8 cellular contexts compared by ENCODE assay signal in the genomic region with DNA sequence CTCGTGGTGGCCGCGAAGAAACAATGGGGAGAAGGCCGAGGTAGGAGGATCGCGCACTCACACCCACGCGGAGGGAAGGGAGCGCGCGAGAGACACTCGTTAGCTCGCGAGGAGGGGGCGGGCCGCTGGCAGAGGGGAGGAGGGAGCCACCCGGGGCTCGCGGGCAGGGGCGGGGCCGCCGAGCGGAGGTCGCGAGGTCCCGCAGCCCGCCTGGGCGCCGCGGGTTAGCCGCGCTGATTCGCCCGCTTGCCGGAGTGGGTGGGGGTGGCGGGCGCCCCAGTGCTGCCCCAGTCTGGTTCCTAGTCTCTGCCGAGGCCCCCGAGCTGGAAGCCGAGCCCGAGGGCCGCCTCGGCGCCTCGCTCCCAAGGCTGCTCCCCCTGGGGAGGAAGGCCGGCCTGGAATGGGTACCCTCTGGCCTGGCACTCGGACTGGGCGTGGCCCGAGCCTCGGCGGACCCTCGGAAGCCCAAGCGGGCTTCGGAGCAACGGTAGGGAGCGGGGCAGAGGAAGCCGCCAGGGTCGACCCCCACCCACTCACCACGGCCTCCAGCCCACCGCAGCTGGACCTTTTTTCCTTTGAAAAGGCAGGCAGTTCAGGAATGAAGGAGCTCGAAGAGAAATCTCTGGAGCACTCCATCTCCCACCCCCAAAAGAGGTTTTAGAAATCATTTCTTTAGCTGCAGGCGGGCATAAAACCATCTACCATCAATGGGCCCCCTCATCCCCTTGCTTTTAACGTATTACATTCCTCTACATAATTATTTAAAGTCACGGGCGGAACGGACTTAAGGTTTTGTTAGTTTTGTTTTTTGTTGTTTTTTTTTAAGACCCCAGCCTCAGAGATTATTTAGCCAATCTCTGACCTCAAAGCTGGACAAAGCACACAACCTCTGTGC. TPM values are rescaled to one million over a fixed set of nuclear protein-coding genes. Genes with fewer than 3 reads are reported as not detected.
A peak's percentile ranks its signal among the peaks of the same experiment; 100 is the strongest.
DNase-seq lines count a peak whose midpoint lies in the region; ATAC-seq and TF ChIP-seq lines count a peak whose summit lies in the region.

No MANE protein-coding gene starts in this region.

- peak overlapping the region; percentile 65 for H3K4me3 Mint-ChIP-seq in activated CD8-positive, alpha-beta T cell treated with anti-CD3 and anti-CD28 coated beads, Interleukin-2, amount 10 ng/mL, durations not matched to agents 7 days and 5 days

- peak; percentile 84 for DNase-seq in AG10803 (ENCODE audit: low read depth)
- DNase-seq in NCI-H748 (lab: John Stamatoyannopoulos, UW; ENCODE audit: unreplicated experiment), result peak; percentile 92
- peak; percentile 91 for DNase-seq in activated CD8-positive, alpha-beta T cell treated with anti-CD3 and anti-CD28 coated beads, Interleukin-2, amount 10 ng/mL, durations not matched to agents 7 days and 5 days
- peak; percentile 85 for DNase-seq in effector CD4-positive, alpha-beta T cell
- peak; percentile 81 for DNase-seq in medulla oblongata (ENCODE audit: extremely low spot score)
- peak; percentile 75 to 90 (median 77) for DNase-seq in stimulated activated CD4-positive, alpha-beta T cell treated with anti-CD3 and anti-CD28 coated beads, TNF-alpha, amount 100 ng/mL, for 24 hours (ENCODE audit: low read depth in 3 of 3)

- H3K27ac Mint-ChIP-seq in activated CD8-positive, alpha-beta T cell treated with anti-CD3 and anti-CD28 coated beads, Interleukin-2, amount 10 ng/mL, durations not matched to agents 7 days and 5 days, result peak overlapping the region; percentile 61

- H3K9me3 Mint-ChIP-seq in activated CD8-positive, alpha-beta T cell treated with anti-CD3 and anti-CD28 coated beads, Interleukin-2, amount 10 ng/mL, durations not matched to agents 7 days and 5 days (ENCODE audit: insufficient read depth), result no peaks in the 10 kb centered on the region

- H3K27me3 Mint-ChIP-seq in activated CD8-positive, alpha-beta T cell treated with anti-CD3 and anti-CD28 coated beads, Interleukin-2, amount 10 ng/mL, durations not matched to agents 7 days and 5 days (ENCODE audit: low read depth), result peaks cover 11% of the 10 kb centered on the region

- TF ChIP-seq CTCF in AG10803 (conservative IDR thresholded peaks at IDR 0.05; ENCODE audit: low read length), result no peak

- peaks cover 23% of the 10 kb centered on the region for H3K4me1 Mint-ChIP-seq in activated CD8-positive, alpha-beta T cell treated with anti-CD3 and anti-CD28 coated beads, Interleukin-2, amount 10 ng/mL, durations not matched to agents 7 days and 5 days (ENCODE audit: low read depth)

- peak; percentile 62 for ATAC-seq in GM19035 (IDR thresholded peaks at IDR 0.05; ENCODE audit: unreplicated experiment)
- ATAC-seq in HG03354 (IDR thresholded peaks at IDR 0.05; ENCODE audit: poor library complexity, severe bottlenecking, unreplicated experiment), result peak; percentile 66
- ATAC-seq in activated CD8-positive, alpha-beta T cell treated with anti-CD3 and anti-CD28 coated beads, Interleukin-2, amount 10 ng/mL, durations not matched to agents 7 days and 5 days, result peak; percentile 85

- POLR2A ChIA-PET in activated CD8-positive, alpha-beta T cell treated with anti-CD3 and anti-CD28 coated beads, Interleukin-2, amount 10 ng/mL, durations not matched to agents 7 days and 5 days (lab: Charles Lee), result interaction anchor here (0.6 to 2.5 kb wide), 21 partner anchors 8 to 516 kb away, joined by 3 to 23 read pairs (median 3); partner anchors contain the start of genes GPX7, ORC1, PRPF38A and SHISAL2A

- peak overlapping the region; percentile 81 for H3K4me3 ChIP-seq in AG10803 (ENCODE audit: low read length)

- CTCF ChIA-PET in activated CD8-positive, alpha-beta T cell treated with anti-CD3 and anti-CD28 coated beads, Interleukin-2, amount 10 ng/mL, durations not matched to agents 7 days and 5 days (lab: Charles Lee), result interaction anchor here (1.0 to 3.2 kb wide), 6 partner anchors 15 to 149 kb away, joined by 3 to 10 read pairs (median 6); partner anchors contain the start of genes ORC1 and PRPF38A

- H3K36me3 Mint-ChIP-seq in activated CD8-positive, alpha-beta T cell treated with anti-CD3 and anti-CD28 coated beads, Interleukin-2, amount 10 ng/mL, durations not matched to agents 7 days and 5 days (ENCODE audit: low read depth), result peaks cover 8% of the 10 kb centered on the region

RNA-seq across cellular contexts. Expression of gene TUT4, which starts 0.7 kb away (rescaled TPM):
- 10 to 100 TPM; 58.5 to 65.9 TPM for total RNA-seq in activated CD8-positive, alpha-beta T cell treated with anti-CD3 and anti-CD28 coated beads, Interleukin-2, amount 10 ng/mL, durations not matched to agents 7 days and 5 days

RNA-seq across cellular contexts. Expression of gene GPX7, which starts 48.6 kb away (rescaled TPM):
- 10 to 100 TPM; 10.0 to 10.4 TPM for total RNA-seq in activated CD8-positive, alpha-beta T cell treated with anti-CD3 and anti-CD28 coated beads, Interleukin-2, amount 10 ng/mL, durations not matched to agents 7 days and 5 days

Comparison
In these comparisons a context has a peak if more than half of its experiments do, and no peak if none do; other contexts are left out.
1. Peak in every context shown above with its lines: DNase-seq, ATAC-seq and H3K4me3 ChIP-seq.